8 cellular contexts compared by ENCODE assay signal in genomic region chr12:26123482-26123980, GRCh38.
DNase-seq lines count a peak whose midpoint lies in the region; ATAC-seq lines count a peak whose summit lies in the region.

No MANE protein-coding gene starts in this region.

- DNase-seq in stimulated activated naive CD8-positive, alpha-beta T cell treated with anti-CD3 and anti-CD28 coated beads, Interleukin-15, Interleukin-2, amounts not matched to agents 100 U/mL and 50 U/mL, for 24 hours = no peak
- no peak for DNase-seq in central memory CD8-positive, alpha-beta T cell (ENCODE audit: low spot score in 2 of 2)
- no peak for DNase-seq in SKM-1 (lab: John Stamatoyannopoulos, UW; ENCODE audit: unreplicated experiment)

- peak overlapping the region; percentile 16 for H3K27ac Mint-ChIP-seq in stimulated activated naive CD8-positive, alpha-beta T cell treated with anti-CD3 and anti-CD28 coated beads, Interleukin-15, Interleukin-2, amounts not matched to agents 100 ng/mL and 50 ng/mL, for 24 hours
- H3K27ac Mint-ChIP-seq in central memory CD8-positive, alpha-beta T cell (ENCODE audit: low read depth) = no peak overlapping the region

- H3K4me1 Mint-ChIP-seq in stimulated activated naive CD8-positive, alpha-beta T cell treated with anti-CD3 and anti-CD28 coated beads, Interleukin-15, Interleukin-2, amounts not matched to agents 100 ng/mL and 50 ng/mL, for 24 hours (ENCODE audit: low read depth) = peaks cover 41% of the 10 kb centered on the region
- peaks cover 32% of the 10 kb centered on the region for H3K4me1 Mint-ChIP-seq in central memory CD8-positive, alpha-beta T cell

- peak overlapping the region; percentile 82 for H3K27ac ChIP-seq in muscle layer of duodenum (ENCODE audit: low read length)

- H3K4me3 ChIP-seq in muscle layer of duodenum (ENCODE audit: low read depth in 1 of 2, low read length in 2 of 2) = peak overlapping the region; percentile 66 to 87

- H3K4me3 Mint-ChIP-seq in stimulated activated naive CD8-positive, alpha-beta T cell treated with anti-CD3 and anti-CD28 coated beads, Interleukin-15, Interleukin-2, amounts not matched to agents 100 ng/mL and 50 ng/mL, for 24 hours = peak overlapping the region; percentile 79
- peak overlapping the region; percentile 76 for H3K4me3 Mint-ChIP-seq in central memory CD8-positive, alpha-beta T cell

- H3K36me3 Mint-ChIP-seq in stimulated activated naive CD8-positive, alpha-beta T cell treated with anti-CD3 and anti-CD28 coated beads, Interleukin-15, Interleukin-2, amounts not matched to agents 100 ng/mL and 50 ng/mL, for 24 hours (ENCODE audit: low read depth) = no peaks in the 10 kb centered on the region
- H3K36me3 Mint-ChIP-seq in central memory CD8-positive, alpha-beta T cell (ENCODE audit: insufficient read depth) = peaks cover 1% of the 10 kb centered on the region

- no peaks in the 10 kb centered on the region for H3K9me3 ChIP-seq in muscle layer of duodenum (ENCODE audit: control insufficient read depth in 1 of 2, low read length in 2 of 2)

- H3K4me1 ChIP-seq in muscle layer of duodenum (ENCODE audit: control insufficient read depth in 1 of 2, insufficient read depth in 2 of 2, low read length in 2 of 2) = peaks cover 8 to 19% of the 10 kb centered on the region in 2 donors

- peaks cover 75% of the 10 kb centered on the region for H3K27me3 Mint-ChIP-seq in stimulated activated naive CD8-positive, alpha-beta T cell treated with anti-CD3 and anti-CD28 coated beads, Interleukin-15, Interleukin-2, amounts not matched to agents 100 ng/mL and 50 ng/mL, for 24 hours
- peaks cover 94% of the 10 kb centered on the region for H3K27me3 Mint-ChIP-seq in central memory CD8-positive, alpha-beta T cell

- peaks cover 21% of the 10 kb centered on the region for H3K27me3 ChIP-seq in muscle layer of duodenum (ENCODE audit: low read depth, low read length)

- no peaks in the 10 kb centered on the region for H3K9me3 Mint-ChIP-seq in stimulated activated naive CD8-positive, alpha-beta T cell treated with anti-CD3 and anti-CD28 coated beads, Interleukin-15, Interleukin-2, amounts not matched to agents 100 ng/mL and 50 ng/mL, for 24 hours
- no peaks in the 10 kb centered on the region for H3K9me3 Mint-ChIP-seq in central memory CD8-positive, alpha-beta T cell

- no peaks in the 10 kb centered on the region for H3K36me3 ChIP-seq in muscle layer of duodenum (ENCODE audit: control insufficient read depth in 1 of 2, insufficient read depth in 2 of 2, low read length in 2 of 2)

- ATAC-seq in stimulated activated naive CD8-positive, alpha-beta T cell treated with anti-CD3 and anti-CD28 coated beads, Interleukin-15, Interleukin-2, amounts not matched to agents 100 U/mL and 50 U/mL, for 24 hours = no peak
- no peak for ATAC-seq in central memory CD8-positive, alpha-beta T cell (replicated peaks; ENCODE audit: extremely low read depth, poor library complexity, severe bottlenecking)
- ATAC-seq in HG02759 (IDR thresholded peaks at IDR 0.05; ENCODE audit: unreplicated experiment) (no peak), GM21423 (IDR thresholded peaks at IDR 0.05; ENCODE audit: unreplicated experiment) (no peak), GM21723 (IDR thresholded peaks at IDR 0.05; ENCODE audit: unreplicated experiment) (no peak)
